17 cellular contexts compared by ENCODE assay signal in the genomic region with DNA sequence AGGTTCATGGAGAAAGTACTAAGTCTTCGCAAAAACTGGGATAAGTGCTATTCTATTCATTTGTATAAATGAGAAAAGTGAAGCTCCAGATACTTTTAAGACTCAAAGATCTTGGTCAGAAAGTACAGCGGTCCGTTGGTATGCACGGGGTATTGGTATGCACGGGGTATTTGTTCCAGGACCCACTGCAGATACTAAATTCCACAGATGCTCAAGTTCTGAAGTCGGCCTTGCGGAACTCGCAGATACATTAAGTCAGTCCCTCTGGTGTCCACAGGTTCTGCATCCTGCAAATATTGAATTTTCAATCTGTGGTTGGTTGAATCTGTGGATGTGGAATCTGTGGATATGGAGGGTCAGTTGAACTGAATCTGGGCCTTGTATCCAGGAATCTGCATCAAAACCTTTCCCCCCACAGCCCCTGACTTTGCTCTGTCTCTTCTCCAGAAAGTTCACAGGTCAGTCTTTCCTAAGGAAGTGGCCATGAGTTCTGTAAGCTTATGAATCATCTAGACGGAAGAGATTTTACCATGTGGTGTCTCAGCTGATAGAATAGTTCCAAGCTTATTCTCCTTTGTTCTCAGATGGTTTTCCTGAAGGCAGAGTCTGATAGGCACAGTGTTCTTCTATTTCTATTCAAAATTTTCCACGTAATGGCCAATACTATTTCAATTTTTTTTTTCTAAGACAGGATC.
DNase-seq lines count a peak whose midpoint lies in the region; ATAC-seq, FAIRE-seq and TF ChIP-seq lines count a peak whose summit lies in the region.
"Had no signal": no experiment of that assay in that cellular context is flagged by ENCODE, and none has a peak within 500 bp of the region (broad histone marks: within the 10 kb centered on the region; RNA-seq: fewer than 3 reads in every experiment).

No MANE protein-coding gene starts in this region.

- no peak overlapping the region for H3K9ac ChIP-seq in endothelial cell of umbilical vein (replicated peaks; ENCODE audit: extremely low read depth, insufficient read depth, low read length)
- H3K9ac ChIP-seq in neural progenitor cell: no peak overlapping the region
- H3K9ac ChIP-seq: BLaER1 treated with 17β-estradiol and CSF1 and Interleukin-3, amounts not matched to agents 10 nM and 100 nM had no signal

- ATAC-seq in activated T-cell treated with anti-CD3 and anti-CD28 coated beads, Interleukin-2, amount 50 U/mL, for 72 hours (replicated peaks in 1 of 2): no peak
- ATAC-seq: GM23338 had no signal

- DNase-seq in HT1080 (ENCODE audit: low read depth) (peak; percentile 63), endothelial cell of umbilical vein (ENCODE audit: low read depth, low spot score) (peak; percentile 24), kidney tubule cell (ENCODE audit: low spot score) (peak; percentile 16), neural progenitor cell (ENCODE audit: low spot score) (no peak), NCI-H82 treated with DMSO at 0.1 percent for 48 hours (lab: John Stamatoyannopoulos, UW; ENCODE audit: unreplicated experiment) (no peak), mucosa of gallbladder (ENCODE audit: low spot score) (no peak), NCI-H2107 (lab: John Stamatoyannopoulos, UW) (no peak)
- no peak for DNase-seq in activated T-cell treated with anti-CD3 and anti-CD28 coated beads, Interleukin-2, amount 50 U/mL, for 72 hours
- DNase-seq: ACHN; Calu3; CD4-positive, CD25-positive, alpha-beta regulatory T cell; DMS 273 treated with DMSO at 0.1 percent for 48 hours; H9 had no signal

- peaks cover 18% of the 10 kb centered on the region for H3F3A ChIP-seq in neural progenitor cell (ENCODE audit: low read depth)

- no peak for FAIRE-seq in endothelial cell of umbilical vein (lab: Jason Lieb, UNC)
- FAIRE-seq: G401.6, GM12891 had no signal

- BruUV-seq in endothelial cell of umbilical vein (replicated peaks; lab: Mats Ljungman, UMichigan): no TSS peak

- intact Hi-C loops in endothelial cell of umbilical vein (cut with micrococcal nuclease): no loop called here

- CTCF ChIA-PET in endothelial cell of umbilical vein (lab: Charles Lee): no interaction called here

- H3K79me2 ChIP-seq in endothelial cell of umbilical vein (ENCODE audit: control insufficient read depth, insufficient read depth, low read length) (no peaks in the 10 kb centered on the region), neural progenitor cell (ENCODE audit: low read depth) (no peaks in the 10 kb centered on the region)

- H3K4me1 ChIP-seq in endothelial cell of umbilical vein (ENCODE audit: control insufficient read depth, extremely low read depth, insufficient read depth, low read length) (no peaks in the 10 kb centered on the region), neural progenitor cell (peaks cover 36% of the 10 kb centered on the region)
- H3K4me1 ChIP-seq: BLaER1 treated with 17β-estradiol and CSF1 and Interleukin-3, amounts not matched to agents 10 nM and 100 nM had no signal

- peaks cover 56% of the 10 kb centered on the region for H3K36me3 Mint-ChIP-seq in neural progenitor cell
- H3K36me3 Mint-ChIP-seq in activated T-cell treated with anti-CD3 and anti-CD28 coated beads, Interleukin-2, amount 50 U/mL, for 72 hours (ENCODE audit: insufficient read depth in 2 of 2): no peaks in the 10 kb centered on the region
- H3K36me3 Mint-ChIP-seq: CD4-positive, CD25-positive, alpha-beta regulatory T cell had no signal

- H3K9me3 Mint-ChIP-seq in neural progenitor cell: peaks cover 71% of the 10 kb centered on the region
- H3K9me3 Mint-ChIP-seq in activated T-cell treated with anti-CD3 and anti-CD28 coated beads, Interleukin-2, amount 50 U/mL, for 72 hours: no peaks in the 10 kb centered on the region
- H3K9me3 Mint-ChIP-seq: GM23338 had no signal

- no peaks in the 10 kb centered on the region for H3K9me3 ChIP-seq in endothelial cell of umbilical vein (replicated peaks; ENCODE audit: control insufficient read depth, insufficient read depth, low read length)
- no peaks in the 10 kb centered on the region for H3K9me3 ChIP-seq in neural progenitor cell (ENCODE audit: low read depth)

- no peaks in the 10 kb centered on the region for H4K20me1 ChIP-seq in endothelial cell of umbilical vein (replicated peaks; ENCODE audit: control insufficient read depth, extremely low read depth, insufficient read depth, low read length)
- no peaks in the 10 kb centered on the region for H4K20me1 ChIP-seq in neural progenitor cell (ENCODE audit: low read depth)
- H4K20me1 ChIP-seq: BLaER1 treated with 17β-estradiol and CSF1 and Interleukin-3, amounts not matched to agents 10 nM and 100 nM had no signal

- dilution Hi-C loops in endothelial cell of umbilical vein (cut with MboI; ENCODE audit: extremely low pct_ligation_motif_present, low sequenced_read_pairs): no loop called here

- no peak for TF ChIP-seq POLR2A in endothelial cell of umbilical vein (IDR thresholded peaks at IDR 0.05; ENCODE audit: low read depth, low read length)

- H3K4me1 Mint-ChIP-seq in neural progenitor cell: peaks cover 2% of the 10 kb centered on the region
- H3K4me1 Mint-ChIP-seq in activated T-cell treated with anti-CD3 and anti-CD28 coated beads, Interleukin-2, amount 50 U/mL, for 72 hours (ENCODE audit: low read depth): no peaks in the 10 kb centered on the region
- H3K4me1 Mint-ChIP-seq: CD4-positive, CD25-positive, alpha-beta regulatory T cell had no signal

- TF ChIP-seq CTCF in endothelial cell of umbilical vein (IDR thresholded peaks at IDR 0.05; ENCODE audit: extremely low read depth in 1 of 2, insufficient read depth in 1 of 2, low read depth in 1 of 2, low read length in 2 of 2) (no peak), neural progenitor cell (IDR thresholded peaks at IDR 0.05) (no peak)

- no peak overlapping the region for H3K4me2 ChIP-seq in endothelial cell of umbilical vein (ENCODE audit: insufficient read depth, low read length)
- no peak overlapping the region for H3K4me2 ChIP-seq in neural progenitor cell
- H3K4me2 ChIP-seq: BLaER1 treated with 17β-estradiol and CSF1 and Interleukin-3, amounts not matched to agents 10 nM and 100 nM; GM23338 had no signal

- no peaks in the 10 kb centered on the region for H3K27me3 Mint-ChIP-seq in neural progenitor cell (ENCODE audit: insufficient read depth, low read depth)
- no peaks in the 10 kb centered on the region for H3K27me3 Mint-ChIP-seq in activated T-cell treated with anti-CD3 and anti-CD28 coated beads, Interleukin-2, amount 50 U/mL, for 72 hours (ENCODE audit: low read depth)
- H3K27me3 Mint-ChIP-seq: CD4-positive, CD25-positive, alpha-beta regulatory T cell had no signal

- POLR2A ChIA-PET in endothelial cell of umbilical vein (lab: Charles Lee): no interaction called here

- no peaks in the 10 kb centered on the region for H3K36me3 ChIP-seq in endothelial cell of umbilical vein (ENCODE audit: control insufficient read depth in 2 of 2, extremely low read depth in 1 of 2, insufficient read depth in 2 of 2, low read length in 2 of 2)
- no peaks in the 10 kb centered on the region for H3K36me3 ChIP-seq in neural progenitor cell
- H3K36me3 ChIP-seq: BLaER1 treated with 17β-estradiol and CSF1 and Interleukin-3, amounts not matched to agents 10 nM and 100 nM had no signal

- H3K4me3 ChIP-seq in endothelial cell of umbilical vein (replicated peaks in 1 of 3; ENCODE audit: insufficient read depth in 1 of 3, low read depth in 1 of 3, low read length in 3 of 3) (no peak overlapping the region), neural progenitor cell (no peak overlapping the region)
- H3K4me3 ChIP-seq: BLaER1 treated with 17β-estradiol and CSF1 and Interleukin-3, amounts not matched to agents 10 nM and 100 nM; GM23338 had no signal

- H3K27ac Mint-ChIP-seq in neural progenitor cell: peak overlapping the region; percentile 36
- H3K27ac Mint-ChIP-seq in activated T-cell treated with anti-CD3 and anti-CD28 coated beads, Interleukin-2, amount 50 U/mL, for 72 hours: no peak overlapping the region
- H3K27ac Mint-ChIP-seq: CD4-positive, CD25-positive, alpha-beta regulatory T cell; GM23338; H9 had no signal

- no peak overlapping the region for H3K4me3 Mint-ChIP-seq in neural progenitor cell
- H3K4me3 Mint-ChIP-seq in activated T-cell treated with anti-CD3 and anti-CD28 coated beads, Interleukin-2, amount 50 U/mL, for 72 hours: no peak overlapping the region
- H3K4me3 Mint-ChIP-seq: CD4-positive, CD25-positive, alpha-beta regulatory T cell; GM23338; H9 had no signal

- H3K27ac ChIP-seq in endothelial cell of umbilical vein (ENCODE audit: insufficient read depth, low read depth, low read length) (no peak overlapping the region), neural progenitor cell (no peak overlapping the region)
- H3K27ac ChIP-seq: BLaER1 treated with 17β-estradiol and CSF1 and Interleukin-3, amounts not matched to agents 10 nM and 100 nM had no signal

- H2AFZ ChIP-seq in endothelial cell of umbilical vein (ENCODE audit: low read depth, low read length): no peak overlapping the region
- H2AFZ ChIP-seq in neural progenitor cell (replicated peaks): no peak overlapping the region
- H2AFZ ChIP-seq: GM23338 had no signal

- H3K9me1 ChIP-seq in endothelial cell of umbilical vein (replicated peaks; ENCODE audit: control insufficient read depth, extremely low read depth, insufficient read depth, low read length): no peaks in the 10 kb centered on the region

- H3K27me3 ChIP-seq in endothelial cell of umbilical vein (ENCODE audit: control insufficient read depth in 2 of 2, insufficient read depth in 2 of 2, low read length in 2 of 2) (no peaks in the 10 kb centered on the region), neural progenitor cell (no peaks in the 10 kb centered on the region)
- H3K27me3 ChIP-seq: BLaER1 treated with 17β-estradiol and CSF1 and Interleukin-3, amounts not matched to agents 10 nM and 100 nM had no signal

TF ChIP-seq in endothelial cell of umbilical vein, 7 proteins besides CTCF, POLR2A, EP300 and RAD21:
- TF ChIP-seq FOS (IDR thresholded peaks at IDR 0.05; ENCODE audit: borderline replicate concordance, insufficient read depth, low read length) (peak; percentile 62), POLR2AphosphoS5 (IDR thresholded peaks at IDR 0.05; ENCODE audit: insufficient read depth, low read depth, low read length) (no peak), GATA2 (IDR thresholded peaks at IDR 0.05; ENCODE audit: insufficient read depth, insufficient read length, low read depth, low read length) (no peak), JUN (IDR thresholded peaks at IDR 0.05; ENCODE audit: borderline replicate concordance, insufficient read depth, insufficient read length, low read depth) (no peak), MYC (IDR thresholded peaks at IDR 0.05; ENCODE audit: low read depth, low read length) (no peak), EZH2 (IDR thresholded peaks at IDR 0.05; ENCODE audit: borderline replicate concordance, low read depth, low read length, severe bottlenecking) (no peak)
- TF ChIP-seq, protein P1, sequence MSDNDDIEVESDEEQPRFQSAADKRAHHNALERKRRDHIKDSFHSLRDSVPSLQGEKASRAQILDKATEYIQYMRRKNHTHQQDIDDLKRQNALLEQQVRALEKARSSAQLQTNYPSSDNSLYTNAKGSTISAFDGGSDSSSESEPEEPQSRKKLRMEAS (IDR thresholded peaks at IDR 0.05; ENCODE audit: insufficient read depth, insufficient read length): no peak

Comparison
In these comparisons a context has a peak if more than half of its experiments do, and no peak if none do; other contexts are left out.
1. DNase-seq: peak in HT1080 (single experiment), endothelial cell of umbilical vein (single experiment) and kidney tubule cell (single experiment); none in neural progenitor cell (single experiment), activated T-cell treated with anti-CD3 and anti-CD28 coated beads, Interleukin-2, amount 50 U/mL, for 72 hours (0 of 2), NCI-H82 treated with DMSO at 0.1 percent for 48 hours (single experiment), mucosa of gallbladder (single experiment) and NCI-H2107 (single experiment).